Comparison of ENCODE assay signal across 19 cellular contexts in genomic region chr11:120391854-120392253, GRCh38. TPM values are rescaled to one million over a fixed set of nuclear protein-coding genes. Genes with fewer than 3 reads are reported as not detected.
DNase-seq lines count a peak whose midpoint lies in the region; ATAC-seq and TF ChIP-seq lines count a peak whose summit lies in the region.
"Had no signal": no experiment of that assay in that cellular context is flagged by ENCODE, and none has a peak within 500 bp of the region (broad histone marks: within the 10 kb centered on the region; RNA-seq: fewer than 3 reads in every experiment).

No MANE protein-coding gene starts in this region.

- H3K27ac Mint-ChIP-seq in neural progenitor cell: no peak overlapping the region
- H3K27ac Mint-ChIP-seq: stimulated activated naive CD8-positive, alpha-beta T cell treated with anti-CD3 and anti-CD28 coated beads, Interleukin-15, amount 100 ng/mL, for 72 hours had no signal

- DNase-seq in right atrium auricular region (ENCODE audit: low spot score) (no peak), left cardiac atrium (no peak), fibroblast of peridontal ligament (ENCODE audit: extremely low read depth) (peak; percentile 68), neural progenitor cell (ENCODE audit: low spot score) (no peak), NCI-H526 (lab: John Stamatoyannopoulos, UW) (no peak)
- DNase-seq: activated CD4-positive, alpha-beta T cell treated with anti-CD3 and anti-CD28 coated beads, Interleukin-2, amount 50 U/mL, for 4 hours; activated naive CD4-positive, alpha-beta T cell treated with Interleukin-2 at 50 U/mL for 16 hours; activated T-cell treated with anti-CD3 and anti-CD28 coated beads for 4 hours; DMS79; HCEC 1CT; Kasumi-1; kidney; NCI-H2171 treated with DMSO at 0.1 percent for 48 hours; RPMI8226; stimulated activated naive CD8-positive, alpha-beta T cell treated with anti-CD3 and anti-CD28 coated beads, Interleukin-15, amount 100 ng/mL, for 72 hours; uterus had no signal

- H3K27me3 Mint-ChIP-seq in neural progenitor cell (ENCODE audit: insufficient read depth, low read depth): no peaks in the 10 kb centered on the region

- H3K4me1 ChIP-seq in right atrium auricular region (peaks cover 0 to 47% of the 10 kb centered on the region in 2 donors), neural progenitor cell (peaks cover 18% of the 10 kb centered on the region)
- H3K4me1 ChIP-seq: uterus had no signal

- intact Hi-C loops in left cardiac atrium (cut with DNase I): loop anchor here in 1 of 2 donors (10.0 kb wide), 1 partner anchor 47 kb away; no protein-coding TSS in a partner anchor

- H3K4me1 Mint-ChIP-seq in neural progenitor cell: peaks cover 5% of the 10 kb centered on the region
- H3K4me1 Mint-ChIP-seq: stimulated activated naive CD8-positive, alpha-beta T cell treated with anti-CD3 and anti-CD28 coated beads, Interleukin-15, amount 100 ng/mL, for 72 hours had no signal

- peaks cover 26% of the 10 kb centered on the region for H3K9me3 Mint-ChIP-seq in neural progenitor cell
- H3K9me3 Mint-ChIP-seq: stimulated activated naive CD8-positive, alpha-beta T cell treated with anti-CD3 and anti-CD28 coated beads, Interleukin-15, amount 100 ng/mL, for 72 hours had no signal

- H3K36me3 ChIP-seq in right atrium auricular region: no peaks in the 10 kb centered on the region
- no peaks in the 10 kb centered on the region for H3K36me3 ChIP-seq in neural progenitor cell
- H3K36me3 ChIP-seq: uterus had no signal

- no peaks in the 10 kb centered on the region for H3F3A ChIP-seq in neural progenitor cell (ENCODE audit: low read depth)

- no peaks in the 10 kb centered on the region for H4K20me1 ChIP-seq in neural progenitor cell (ENCODE audit: low read depth)

- H3K4me3 ChIP-seq in right atrium auricular region (no peak overlapping the region), neural progenitor cell (no peak overlapping the region)
- H3K4me3 ChIP-seq: uterus had no signal

- H3K9me3 ChIP-seq in right atrium auricular region: no peaks in the 10 kb centered on the region
- no peaks in the 10 kb centered on the region for H3K9me3 ChIP-seq in neural progenitor cell (ENCODE audit: low read depth)
- H3K9me3 ChIP-seq: uterus had no signal

- peaks cover 74% of the 10 kb centered on the region for H3K79me2 ChIP-seq in neural progenitor cell (ENCODE audit: low read depth)

- H2AFZ ChIP-seq in neural progenitor cell (replicated peaks): no peak overlapping the region

- peak overlapping the region; percentile 1 for H3K4me2 ChIP-seq in neural progenitor cell

- no peak overlapping the region for H3K9ac ChIP-seq in neural progenitor cell

- H3K27ac ChIP-seq in right atrium auricular region: peak overlapping the region; percentile 0 to 19
- no peak overlapping the region for H3K27ac ChIP-seq in neural progenitor cell

- ATAC-seq in left cardiac atrium (no peak), GM18907 (IDR thresholded peaks at IDR 0.05; ENCODE audit: unreplicated experiment) (no peak), GM19467 (IDR thresholded peaks at IDR 0.05; ENCODE audit: unreplicated experiment) (no peak), HG02642 (IDR thresholded peaks at IDR 0.05; ENCODE audit: poor library complexity, unreplicated experiment) (no peak)
- ATAC-seq: stimulated activated naive CD8-positive, alpha-beta T cell treated with anti-CD3 and anti-CD28 coated beads, Interleukin-15, amount 100 ng/mL, for 72 hours had no signal

- H3K27me3 ChIP-seq in right atrium auricular region (no peaks in the 10 kb centered on the region), neural progenitor cell (no peaks in the 10 kb centered on the region)
- H3K27me3 ChIP-seq: uterus had no signal

- TF ChIP-seq CTCF in right atrium auricular region (IDR thresholded peaks at IDR 0.05): no peak
- no peak for TF ChIP-seq CTCF in neural progenitor cell (IDR thresholded peaks at IDR 0.05)

- no peak overlapping the region for H3K4me3 Mint-ChIP-seq in neural progenitor cell
- H3K4me3 Mint-ChIP-seq: stimulated activated naive CD8-positive, alpha-beta T cell treated with anti-CD3 and anti-CD28 coated beads, Interleukin-15, amount 100 ng/mL, for 72 hours had no signal

- peaks cover 16% of the 10 kb centered on the region for H3K36me3 Mint-ChIP-seq in neural progenitor cell

RNA-seq across cellular contexts. Expression of gene ARHGEF12, which starts 55.6 kb away (rescaled TPM):
- total RNA-seq in right atrium auricular region (10 to 100 TPM; 84.0 to 87.2 TPM), left cardiac atrium (10 to 100 TPM; 76.4 to 92.3 TPM), neural progenitor cell (ENCODE audit: low replicate concordance) (24.9 and 31.3 TPM in 2 replicates)
